ENCODE assay signal across 10 cellular contexts in the genomic region with DNA sequence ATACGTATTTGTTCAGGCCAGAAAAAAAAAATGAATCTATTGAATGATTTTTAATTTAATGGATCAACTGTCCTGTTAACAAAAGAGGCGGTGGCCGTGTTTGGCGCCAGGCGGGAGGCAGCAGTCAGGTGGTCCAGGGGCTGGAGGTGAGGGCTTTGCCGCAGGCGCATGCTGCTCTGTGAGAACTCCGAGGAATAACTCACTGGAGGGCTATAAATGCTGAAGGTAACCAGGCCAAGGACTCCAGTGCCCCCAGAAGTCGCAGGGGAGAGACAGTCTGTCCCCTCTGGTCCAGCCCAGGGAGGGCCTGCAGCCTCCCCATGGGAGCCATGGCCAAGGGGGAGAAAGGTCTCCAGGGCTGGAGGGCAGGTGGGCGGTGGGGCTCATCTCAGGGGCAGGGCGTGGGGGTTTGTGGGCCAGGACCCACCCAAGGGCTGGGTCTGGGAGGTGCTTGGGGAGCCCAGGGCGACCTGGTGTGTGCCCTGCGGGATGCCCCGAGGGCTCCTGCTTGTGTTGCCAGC. TPM values are rescaled to one million over a fixed set of nuclear protein-coding genes. Genes with fewer than 3 reads are reported as not detected.
DNase-seq lines count a peak whose midpoint lies in the region; ATAC-seq and TF ChIP-seq lines count a peak whose summit lies in the region.
"Had no signal": no experiment of that assay in that cellular context is flagged by ENCODE, and none has a peak within 500 bp of the region (broad histone marks: within the 10 kb centered on the region; RNA-seq: fewer than 3 reads in every experiment).

No MANE protein-coding gene starts in this region.

- no peak overlapping the region for H3K27ac Mint-ChIP-seq in CD4-positive, alpha-beta T cell

- H3K4me1 ChIP-seq in esophagus squamous epithelium (peaks cover 40 to 76% (median 46%) of the 10 kb centered on the region in 3 donors), ovary (ENCODE audit: insufficient read depth) (peaks cover 24% of the 10 kb centered on the region)

- TF ChIP-seq POLR2A in esophagus squamous epithelium (IDR thresholded peaks at IDR 0.05), result no peak
- no peak for TF ChIP-seq POLR2A in ovary (IDR thresholded peaks at IDR 0.05)

- no peaks in the 10 kb centered on the region for H3K9me3 Mint-ChIP-seq in CD4-positive, alpha-beta T cell

- H3K9me3 ChIP-seq in CD4-positive, alpha-beta T cell (ENCODE audit: control insufficient read depth, low read length), result no peaks in the 10 kb centered on the region
- H3K9me3 ChIP-seq in esophagus squamous epithelium, result no peaks in the 10 kb centered on the region
- no peaks in the 10 kb centered on the region for H3K9me3 ChIP-seq in ovary
- H3K9me3 ChIP-seq: testis had no signal

- no peaks in the 10 kb centered on the region for H3K36me3 ChIP-seq in esophagus squamous epithelium
- H3K36me3 ChIP-seq in ovary, result no peaks in the 10 kb centered on the region

- no peak for DNase-seq in CD4-positive, alpha-beta T cell
- DNase-seq in NCI-H748 (lab: John Stamatoyannopoulos, UW; ENCODE audit: unreplicated experiment), result peak; percentile 65
- DNase-seq in esophagus squamous epithelium (lab: John Stamatoyannopoulos, UW), result no peak
- DNase-seq in ovary, result peak in 4 of 5 donors; percentile 39 to 52 (median 48)
- DNase-seq in central memory CD4-positive, alpha-beta T cell, result no peak
- no peak for DNase-seq in SIG-M5 (lab: John Stamatoyannopoulos, UW)
- DNase-seq in retina, result no peak
- DNase-seq: NCI-H510A treated with DMSO at 0.1 percent for 48 hours, testis had no signal

- H3K27ac ChIP-seq in CD4-positive, alpha-beta T cell (ENCODE audit: low read depth, low read length), result no peak overlapping the region
- H3K27ac ChIP-seq in esophagus squamous epithelium (peak overlapping the region; percentile 87 to 98 (median 94)), ovary (peak overlapping the region; percentile 61 to 83)

- no peak for ATAC-seq in CD4-positive, alpha-beta T cell (ENCODE audit: poor library complexity)
- ATAC-seq in GM18907 (IDR thresholded peaks at IDR 0.05; ENCODE audit: unreplicated experiment), result no peak

- intact Hi-C loops in CD4-positive, alpha-beta T cell (cut with DNase I, micrococcal nuclease), result no loop called here
- intact Hi-C loops in esophagus squamous epithelium (cut with DNase I), result no loop called here
- intact Hi-C loops in ovary (cut with DNase I), result no loop called here

- no peak for TF ChIP-seq CTCF in CD4-positive, alpha-beta T cell (IDR thresholded peaks at IDR 0.05)
- TF ChIP-seq CTCF in esophagus squamous epithelium (IDR thresholded peaks at IDR 0.05) (no peak), ovary (IDR thresholded peaks at IDR 0.05) (no peak)

- H3K4me3 ChIP-seq in esophagus squamous epithelium (peak overlapping the region in 3 of 4 donors; percentile 68 to 79 (median 74)), ovary (no peak overlapping the region)

- WGBS in esophagus squamous epithelium, 2 donors, result 60 to 64% methylated on average over 2 to 11 of the region's 14 CpGs
- 86 to 94% (median 87%) methylated on average over 13 to 14 of the region's 14 CpGs for WGBS in ovary, 3 donors

- H3K27me3 ChIP-seq in CD4-positive, alpha-beta T cell (ENCODE audit: control insufficient read depth, insufficient read depth, low read length), result peaks cover 65% of the 10 kb centered on the region
- peaks cover 0 to 20% (median 0%) of the 10 kb centered on the region in 4 donors for H3K27me3 ChIP-seq in esophagus squamous epithelium
- no peaks in the 10 kb centered on the region for H3K27me3 ChIP-seq in ovary
- H3K27me3 ChIP-seq: testis had no signal

- CTCF ChIA-PET in CD4-positive, alpha-beta T cell (lab: Charles Lee), result no interaction called here

- H3K27me3 Mint-ChIP-seq in CD4-positive, alpha-beta T cell, result peaks cover 72% of the 10 kb centered on the region

- TF ChIP-seq EP300 in ovary (IDR thresholded peaks at IDR 0.05), result no peak

- POLR2A ChIA-PET in CD4-positive, alpha-beta T cell (lab: Charles Lee), result no interaction called here

- no peaks in the 10 kb centered on the region for H3K36me3 Mint-ChIP-seq in CD4-positive, alpha-beta T cell (ENCODE audit: low read depth)

- peak overlapping the region; percentile 25 for H3K4me3 Mint-ChIP-seq in CD4-positive, alpha-beta T cell

- no peaks in the 10 kb centered on the region for H3K4me1 Mint-ChIP-seq in CD4-positive, alpha-beta T cell (ENCODE audit: low read depth)

RNA-seq across cellular contexts. Expression of a gene that starts 7.1 kb away (rescaled TPM):
- total RNA-seq in CD4-positive, alpha-beta T cell, result under 1 TPM; 0.20 to 0.41 TPM
- total RNA-seq in esophagus squamous epithelium (10 to 100 TPM in 1 of 4 donors, 1 to 10 TPM in 3; 3.8 to 10.6 (median 5.4) TPM), ovary (10 to 100 TPM in 6 of 7 donors, 1 to 10 TPM in 1; 7.6 to 31.9 (median 24.2) TPM)
- polyA plus RNA-seq in ovary, result 10 to 100 TPM in 1 of 2 donors, 1 to 10 TPM in 1; 1.9 to 16.0 TPM

Comparison
In these comparisons a context has a peak if more than half of its experiments do, and no peak if none do; other contexts are left out.
1. DNase-seq: peak in NCI-H748 (single experiment) and ovary (4 of 5); none in CD4-positive, alpha-beta T cell (0 of 10), esophagus squamous epithelium (single experiment), central memory CD4-positive, alpha-beta T cell (single experiment), SIG-M5 (single experiment) and retina (single experiment).